Comparison of ENCODE assay signal across 16 cellular contexts in the genomic region with DNA sequence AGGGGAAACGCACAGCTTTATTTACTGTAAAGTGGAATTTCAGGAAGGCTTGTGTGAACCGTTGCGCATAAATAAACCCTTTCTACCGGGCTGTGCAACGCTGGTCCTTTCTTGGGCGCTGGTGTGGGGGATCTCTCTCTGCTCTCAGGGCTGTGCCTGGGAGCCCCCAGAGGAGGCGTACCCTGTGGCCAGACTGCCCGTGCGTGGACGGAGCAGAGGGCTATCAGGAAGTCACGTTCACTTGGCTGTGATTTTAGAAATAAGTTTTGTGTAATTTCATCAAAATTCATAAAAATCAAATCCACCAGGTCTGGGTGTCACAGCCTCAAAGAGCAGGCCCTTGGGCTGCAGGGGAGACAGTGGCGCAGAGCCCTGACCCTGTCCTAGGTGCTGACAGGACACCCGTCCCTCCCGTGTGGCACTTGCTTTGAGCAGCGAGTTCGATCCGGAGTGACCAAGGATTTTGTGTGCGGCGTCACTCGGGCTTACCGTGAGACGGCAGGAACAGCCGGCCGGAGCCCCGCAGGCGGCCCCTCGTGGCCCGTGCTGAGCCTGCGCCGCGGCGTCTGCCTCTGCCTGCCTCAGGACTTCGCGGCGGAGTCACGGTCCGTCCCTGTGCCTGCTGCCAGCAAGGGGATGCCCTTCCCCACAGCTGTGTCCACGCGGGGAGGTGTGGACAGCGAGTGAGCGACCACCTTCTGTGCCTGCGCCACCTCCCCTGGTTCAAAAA.
"Had no signal": no experiment of that assay in that cellular context is flagged by ENCODE, and none has a peak within 500 bp of the region (broad histone marks: within the 10 kb centered on the region; RNA-seq: fewer than 3 reads in every experiment).

No MANE protein-coding gene starts in this region.

- H3K27ac ChIP-seq: brain microvascular endothelial cell, pancreas, tibial artery had no signal

- H3K27me3 ChIP-seq: brain microvascular endothelial cell, pancreas, tibial artery had no signal

- H3K9me3 Mint-ChIP-seq: activated T-cell treated with anti-CD3 and anti-CD28 coated beads, Interleukin-2, amount 50 U/mL, for 24 hours; memory B cell; naive thymus-derived CD8-positive, alpha-beta T cell had no signal

- H3K27ac Mint-ChIP-seq: activated naive CD4-positive, alpha-beta T cell treated with anti-CD3 and anti-CD28 coated beads, Interleukin-2, amount 50 U/mL, for 72 hours; memory B cell had no signal

- H3K4me3 ChIP-seq: pancreas, tibial artery had no signal

- H3K9me3 ChIP-seq: pancreas, tibial artery had no signal

- H3K4me3 Mint-ChIP-seq: activated T-cell treated with anti-CD3 and anti-CD28 coated beads, Interleukin-2, amount 50 U/mL, for 24 hours; memory B cell; naive thymus-derived CD8-positive, alpha-beta T cell had no signal

- H3K27me3 Mint-ChIP-seq: activated T-cell treated with anti-CD3 and anti-CD28 coated beads, Interleukin-2, amount 50 U/mL, for 24 hours; memory B cell; naive thymus-derived CD8-positive, alpha-beta T cell had no signal

- ATAC-seq: activated naive CD4-positive, alpha-beta T cell treated with anti-CD3 and anti-CD28 coated beads, Interleukin-2, amount 50 U/mL, for 72 hours; pancreas had no signal

- DNase-seq: activated CD4-positive, alpha-beta T cell treated with anti-CD3 and anti-CD28 coated beads, Interleukin-2, amount 50 U/mL, for 48 hours; activated T-cell treated with anti-CD3 and anti-CD28 coated beads, Interleukin-2, amount 50 U/mL, for 24 hours; amygdala; brain microvascular endothelial cell; cortex of kidney; effector CD4-positive, alpha-beta T cell; foreskin fibroblast; kidney glomerular epithelial cell; left ventricle myocardium superior; naive thymus-derived CD8-positive, alpha-beta T cell; stimulated activated CD4-positive, alpha-beta T cell treated with anti-CD3 and anti-CD28 coated beads, Interleukin-2, amount 100 ng/mL, for 48 hours; stimulated activated naive CD4-positive, alpha-beta T cell; tibial artery had no signal
